2 cellular contexts compared by ENCODE assay signal in genomic region chr2:75667884-75668283, GRCh38.
TF ChIP-seq lines count a peak whose summit lies in the region.

No MANE protein-coding gene starts in this region.

TF ChIP-seq in SK-N-SH treated with all-trans-retinoic acid at 6 μM for 48 hours, 23 proteins besides CTCF, POLR2A, EP300 and RAD21 (continued from another document):
- TF ChIP-seq, protein P1, sequence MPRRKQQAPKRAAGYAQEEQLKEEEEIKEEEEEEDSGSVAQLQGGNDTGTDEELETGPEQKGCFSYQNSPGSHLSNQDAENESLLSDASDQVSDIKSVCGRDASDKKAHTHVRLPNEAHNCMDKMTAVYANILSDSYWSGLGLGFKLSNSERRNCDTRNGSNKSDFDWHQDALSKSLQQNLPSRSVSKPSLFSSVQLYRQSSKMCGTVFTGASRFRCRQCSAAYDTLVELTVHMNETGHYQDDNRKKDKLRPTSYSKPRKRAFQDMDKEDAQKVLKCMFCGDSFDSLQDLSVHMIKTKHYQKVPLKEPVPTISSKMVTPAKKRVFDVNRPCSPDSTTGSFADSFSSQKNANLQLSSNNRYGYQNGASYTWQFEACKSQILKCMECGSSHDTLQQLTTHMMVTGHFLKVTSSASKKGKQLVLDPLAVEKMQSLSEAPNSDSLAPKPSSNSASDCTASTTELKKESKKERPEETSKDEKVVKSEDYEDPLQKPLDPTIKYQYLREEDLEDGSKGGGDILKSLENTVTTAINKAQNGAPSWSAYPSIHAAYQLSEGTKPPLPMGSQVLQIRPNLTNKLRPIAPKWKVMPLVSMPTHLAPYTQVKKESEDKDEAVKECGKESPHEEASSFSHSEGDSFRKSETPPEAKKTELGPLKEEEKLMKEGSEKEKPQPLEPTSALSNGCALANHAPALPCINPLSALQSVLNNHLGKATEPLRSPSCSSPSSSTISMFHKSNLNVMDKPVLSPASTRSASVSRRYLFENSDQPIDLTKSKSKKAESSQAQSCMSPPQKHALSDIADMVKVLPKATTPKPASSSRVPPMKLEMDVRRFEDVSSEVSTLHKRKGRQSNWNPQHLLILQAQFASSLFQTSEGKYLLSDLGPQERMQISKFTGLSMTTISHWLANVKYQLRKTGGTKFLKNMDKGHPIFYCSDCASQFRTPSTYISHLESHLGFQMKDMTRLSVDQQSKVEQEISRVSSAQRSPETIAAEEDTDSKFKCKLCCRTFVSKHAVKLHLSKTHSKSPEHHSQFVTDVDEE (CRISPR knock-in tag; IDR thresholded peaks at IDR 0.05), result no peak
- peak; percentile 89 for TF ChIP-seq ISL1 (CRISPR knock-in tag; IDR thresholded peaks at IDR 0.05)
- no peak for TF ChIP-seq ARNTL (CRISPR knock-in tag; IDR thresholded peaks at IDR 0.05; ENCODE audit: borderline replicate concordance, low read depth)

TF ChIP-seq in SK-N-SH, 30 proteins besides CTCF, POLR2A, EP300 and RAD21 (continued from another document):
- no peak for TF ChIP-seq REST (IDR thresholded peaks at IDR 0.05; ENCODE audit: low read depth, low read length)
